Comparison of ENCODE assay signal across 8 cellular contexts in genomic region chr19:17932485-17933338, GRCh38. TPM values are rescaled to one million over a fixed set of nuclear protein-coding genes. Genes with fewer than 3 reads are reported as not detected.
A peak's percentile ranks its signal among the peaks of the same experiment; 100 is the strongest.
DNase-seq lines count a peak whose midpoint lies in the region; ATAC-seq and TF ChIP-seq lines count a peak whose summit lies in the region.

A gene with protein sequence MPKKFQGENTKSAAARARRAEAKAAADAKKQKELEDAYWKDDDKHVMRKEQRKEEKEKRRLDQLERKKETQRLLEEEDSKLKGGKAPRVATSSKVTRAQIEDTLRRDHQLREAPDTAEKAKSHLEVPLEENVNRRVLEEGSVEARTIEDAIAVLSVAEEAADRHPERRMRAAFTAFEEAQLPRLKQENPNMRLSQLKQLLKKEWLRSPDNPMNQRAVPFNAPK (plus strand): TSS chr19:17933015. CDS start chr19:17936421, 3,406 bp downstream.

- H3K9me3 ChIP-seq in endodermal cell (ENCODE audit: control insufficient read depth, low read length): no peaks in the 10 kb centered on the region

- H3K27me3 Mint-ChIP-seq in activated CD8-positive, alpha-beta memory T cell treated with anti-CD3 and anti-CD28 coated beads, Interleukin-2, amount 10 ng/mL, durations not matched to agents 7 days and 5 days: no peaks in the 10 kb centered on the region
- peaks cover 3% of the 10 kb centered on the region for H3K27me3 Mint-ChIP-seq in endodermal cell (ENCODE audit: insufficient read depth)
- H3K27me3 Mint-ChIP-seq in mesothelial cell of epicardium (ENCODE audit: low read depth): no peaks in the 10 kb centered on the region

- peak within 1 kb of the TSS; percentile 77 for H3K4me3 Mint-ChIP-seq in activated CD8-positive, alpha-beta memory T cell treated with anti-CD3 and anti-CD28 coated beads, Interleukin-2, amount 10 ng/mL, durations not matched to agents 7 days and 5 days
- H3K4me3 Mint-ChIP-seq in endodermal cell (peak within 1 kb of the TSS; percentile 87), mesothelial cell of epicardium (peak within 1 kb of the TSS; percentile 91)

- no peaks in the 10 kb centered on the region for H3K4me1 ChIP-seq in endodermal cell (ENCODE audit: control insufficient read depth, insufficient read depth, low read length)

- no peaks in the 10 kb centered on the region for H3K27me3 ChIP-seq in endodermal cell (ENCODE audit: control insufficient read depth, insufficient read depth, low read length, poor library complexity, severe bottlenecking)

- H3K27ac Mint-ChIP-seq in activated CD8-positive, alpha-beta memory T cell treated with anti-CD3 and anti-CD28 coated beads, Interleukin-2, amount 10 ng/mL, durations not matched to agents 7 days and 5 days: peak within 1 kb of the TSS; percentile 86
- peak within 1 kb of the TSS; percentile 99 for H3K27ac Mint-ChIP-seq in endodermal cell
- H3K27ac Mint-ChIP-seq in mesothelial cell of epicardium: peak within 1 kb of the TSS; percentile 97

- CTCF ChIA-PET in activated CD8-positive, alpha-beta memory T cell treated with anti-CD3 and anti-CD28 coated beads, Interleukin-2, amount 10 ng/mL, durations not matched to agents 7 days and 5 days (lab: Charles Lee): interaction anchor here (0.6 to 12.7 kb wide), 34 partner anchors 13 to 437 kb away, joined by 3 to 361 read pairs (median 5); partner anchors contain the start of genes FCHO1, JAK3, MAP1S and RPL18A

- H3K36me3 ChIP-seq in endodermal cell (ENCODE audit: control insufficient read depth, insufficient read depth, low read length): no peaks in the 10 kb centered on the region

- WGBS in endodermal cell (ENCODE audit: insufficient coverage in 1 of 2, insufficient read length in 1 of 2), 2 experiments: 0% methylated on average over 12 to 64 of the region's 64 CpGs

- no peaks in the 10 kb centered on the region for H3K9me3 Mint-ChIP-seq in activated CD8-positive, alpha-beta memory T cell treated with anti-CD3 and anti-CD28 coated beads, Interleukin-2, amount 10 ng/mL, durations not matched to agents 7 days and 5 days (ENCODE audit: low read depth)
- H3K9me3 Mint-ChIP-seq in endodermal cell (no peaks in the 10 kb centered on the region), mesothelial cell of epicardium (no peaks in the 10 kb centered on the region)

- peak; percentile 98 for TF ChIP-seq CTCF in endodermal cell (conservative IDR thresholded peaks at IDR 0.05)
- peak; percentile 54 for TF ChIP-seq CTCF in mesothelial cell of epicardium (IDR thresholded peaks at IDR 0.05; ENCODE audit: unreplicated experiment)

- peak within 1 kb of the TSS; percentile 92 for H3K4me3 ChIP-seq in endodermal cell (ENCODE audit: low read length)

- DNase-seq in D341Med (ENCODE audit: low spot score) (peak; percentile 97), HT1080 (ENCODE audit: low read depth) (peak; percentile 89), NOMO-1 treated with DMSO at 0.1 percent for 48 hours (lab: John Stamatoyannopoulos, UW; ENCODE audit: unreplicated experiment) (peak; percentile 92), endodermal cell (peak; percentile 97), mesothelial cell of epicardium (ENCODE audit: low spot score in 2 of 2, unreplicated experiment in 2 of 2) (peak; percentile 83 to 90)
- DNase-seq in activated CD8-positive, alpha-beta memory T cell treated with anti-CD3 and anti-CD28 coated beads, Interleukin-2, amount 10 ng/mL, durations not matched to agents 7 days and 5 days: peak; percentile 96
- DNase-seq in stimulated activated CD8-positive, alpha-beta memory T cell treated with anti-CD3 and anti-CD28 coated beads, Interleukin-15, amount 100 ng/mL, for 4 hours (ENCODE audit: low read depth in 2 of 2): peak; percentile 80 to 83

- peak within 1 kb of the TSS; percentile 93 for H3K27ac ChIP-seq in endodermal cell (ENCODE audit: low read depth, low read length)

- peak within 1 kb of the TSS; percentile 84 for H3K9ac ChIP-seq in endodermal cell (ENCODE audit: extremely low read depth, low read length, poor library complexity, severe bottlenecking)

- peaks cover 37% of the 10 kb centered on the region for H3K4me1 Mint-ChIP-seq in activated CD8-positive, alpha-beta memory T cell treated with anti-CD3 and anti-CD28 coated beads, Interleukin-2, amount 10 ng/mL, durations not matched to agents 7 days and 5 days
- H3K4me1 Mint-ChIP-seq in endodermal cell (peaks cover 6% of the 10 kb centered on the region), mesothelial cell of epicardium (peaks cover 15% of the 10 kb centered on the region)

- peaks cover 2% of the 10 kb centered on the region for H3K36me3 Mint-ChIP-seq in activated CD8-positive, alpha-beta memory T cell treated with anti-CD3 and anti-CD28 coated beads, Interleukin-2, amount 10 ng/mL, durations not matched to agents 7 days and 5 days
- H3K36me3 Mint-ChIP-seq in endodermal cell (ENCODE audit: low read depth): peaks cover 13% of the 10 kb centered on the region
- peaks cover 2% of the 10 kb centered on the region for H3K36me3 Mint-ChIP-seq in mesothelial cell of epicardium

- ATAC-seq in GM21360 (IDR thresholded peaks at IDR 0.05; ENCODE audit: unreplicated experiment): peak; percentile 75
- ATAC-seq in activated CD8-positive, alpha-beta memory T cell treated with anti-CD3 and anti-CD28 coated beads, Interleukin-2, amount 10 ng/mL, durations not matched to agents 7 days and 5 days: peak; percentile 98

RNA-seq across cellular contexts. Expression of the gene that starts here (rescaled TPM):
- total RNA-seq in HT1080 (2014; rRNA removed; shearing (Covaris generic)): 50.8 and 70.0 TPM in 2 replicates
- 141 and 168 TPM in 2 replicates for polyA plus RNA-seq in HT1080 (2015; cell fraction: cytosol; rRNA removed)
- 70.4 and 77.5 TPM in 2 replicates for polyA plus RNA-seq in HT1080 (2015; cell fraction: nucleus; rRNA removed)
- 100 to 1,000 TPM in 1 of 2 experiments, 10 to 100 TPM in 1; 83.8 to 101 TPM for total RNA-seq in activated CD8-positive, alpha-beta memory T cell treated with anti-CD3 and anti-CD28 coated beads, Interleukin-2, amount 10 ng/mL, durations not matched to agents 7 days and 5 days
- total RNA-seq in endodermal cell (100 to 1,000 TPM; 129 to 143 TPM), mesothelial cell of epicardium (70.4 to 73.1 TPM (median 72.6 TPM) in 3 replicates)
- 93.5 TPM for polyA plus RNA-seq in endodermal cell (2013, experiment 1 of 2)
- polyA plus RNA-seq in endodermal cell (2013, experiment 2 of 2): 87.9 TPM

Comparison
In these comparisons a context has a peak if more than half of its experiments do, and no peak if none do; other contexts are left out.
1. Peak in every context shown above with its lines: DNase-seq, ATAC-seq, H3K4me3 ChIP-seq and H3K27ac ChIP-seq.